20 cellular contexts compared by ENCODE assay signal in genomic region chr2:104215269-104216161, GRCh38.
A peak's percentile ranks its signal among the peaks of the same experiment; 100 is the strongest.
DNase-seq lines count a peak whose midpoint lies in the region; ATAC-seq, FAIRE-seq and TF ChIP-seq lines count a peak whose summit lies in the region.
"Had no signal": no experiment of that assay in that cellular context is flagged by ENCODE, and none has a peak within 500 bp of the region (broad histone marks: within the 10 kb centered on the region; RNA-seq: fewer than 3 reads in every experiment).

No MANE protein-coding gene starts in this region.

- H3K4me3 ChIP-seq in HUES6 (ENCODE audit: low read depth, low read length) (peak overlapping the region; percentile 59), H1 (ENCODE audit: extremely low read depth in 1 of 4, insufficient read depth in 2 of 4, low read depth in 3 of 4, low read length in 4 of 4) (peak overlapping the region; percentile 24 to 48 (median 34); a peak in 5 of 8 replicates), iPS-20b (ENCODE audit: low read length) (peak overlapping the region; percentile 64), kidney (ENCODE audit: low read length in 2 of 2) (no peak overlapping the region), mucosa of descending colon (no peak overlapping the region)
- H3K4me3 ChIP-seq: BLaER1 treated with 17β-estradiol and CSF1 and Interleukin-3, amounts not matched to agents 10 nM and 100 nM; K562 had no signal

- H3K9ac ChIP-seq in HUES6 (ENCODE audit: low read length), result peak overlapping the region; percentile 32
- H3K9ac ChIP-seq in H1 (replicated peaks in 1 of 4; ENCODE audit: extremely low read depth in 1 of 4, low read depth in 3 of 4, low read length in 3 of 4), result no peak overlapping the region
- peak overlapping the region; percentile 66; the same call in 1 of the 2 replicates for H3K9ac ChIP-seq in iPS-20b (ENCODE audit: low read depth, low read length)
- no peak overlapping the region for H3K9ac ChIP-seq in kidney (ENCODE audit: low read length in 2 of 2)
- H3K9ac ChIP-seq: BLaER1 treated with 17β-estradiol and CSF1 and Interleukin-3, amounts not matched to agents 10 nM and 100 nM had no signal

- H2AFZ ChIP-seq in H1 (ENCODE audit: low read length), result 0 out of 2 replicates have a peak overlapping the region, but pooled peaks have one; percentile 87

- intact Hi-C loops in kidney (cut with DNase I), result no loop called here
- intact Hi-C loops in mucosa of descending colon (cut with DNase I, micrococcal nuclease), result no loop called here

- H2BK12ac ChIP-seq in H1 (ENCODE audit: low read depth, low read length), result no peak overlapping the region

- WGBS in H1 (ENCODE audit: extremely low coverage in 1 of 2, insufficient coverage in 1 of 2, insufficient read length in 1 of 2, insufficient replicate concordance in 2 of 2, low coverage in 1 of 2, low lambda C conversion rate in 2 of 2, missing lambda C conversion rate in 1 of 2), 2 experiments, result 17% methylated on average over 14 of the region's 14 CpGs; no CpG with 5 or more reads in 1 of the 2 experiments

- H4K91ac ChIP-seq in H1 (replicated peaks; ENCODE audit: insufficient read length, low read length), result no peak overlapping the region

- H3K56ac ChIP-seq in H1 (replicated peaks; ENCODE audit: insufficient read length, low read depth, low read length), result no peak overlapping the region

- no peak overlapping the region for H4K8ac ChIP-seq in H1 (ENCODE audit: extremely low read depth, insufficient read depth, low read length)

- H3K27ac ChIP-seq in HUES6 (ENCODE audit: low read depth, low read length) (no peak overlapping the region), H1 (ENCODE audit: low read depth, low read length) (no peak overlapping the region), iPS-20b (ENCODE audit: low read length) (no peak overlapping the region), kidney (ENCODE audit: low read depth in 2 of 2, low read length in 2 of 2) (no peak overlapping the region)
- H3K27ac ChIP-seq: BLaER1 treated with 17β-estradiol and CSF1 and Interleukin-3, amounts not matched to agents 10 nM and 100 nM had no signal

- TF ChIP-seq EP300 in H1 (IDR thresholded peaks at IDR 0.05; ENCODE audit: borderline replicate concordance in 1 of 2, low read depth in 2 of 2, low read length in 2 of 2), result no peak

- H3K36me3 ChIP-seq in HUES6 (ENCODE audit: control insufficient read depth, insufficient read depth, low read length), result no peaks in the 10 kb centered on the region
- no peaks in the 10 kb centered on the region for H3K36me3 ChIP-seq in H1 (ENCODE audit: control insufficient read depth in 2 of 4, insufficient read depth in 4 of 4, low read length in 3 of 4)
- H3K36me3 ChIP-seq in iPS-20b (ENCODE audit: insufficient read depth, low read depth, low read length), result no peaks in the 10 kb centered on the region
- H3K36me3 ChIP-seq in kidney (ENCODE audit: control insufficient read depth in 1 of 2, insufficient read depth in 2 of 2, low read length in 2 of 2), result no peaks in the 10 kb centered on the region
- no peaks in the 10 kb centered on the region for H3K36me3 ChIP-seq in mucosa of descending colon (ENCODE audit: low read depth)
- H3K36me3 ChIP-seq: BLaER1 treated with 17β-estradiol and CSF1 and Interleukin-3, amounts not matched to agents 10 nM and 100 nM had no signal

- no peak overlapping the region for H3K14ac ChIP-seq in H1 (ENCODE audit: insufficient read length)

- H3K4me2 ChIP-seq in H1 (ENCODE audit: insufficient read depth in 1 of 2, low read depth in 2 of 2, low read length in 2 of 2), result peak overlapping the region; percentile 65 to 78
- H3K4me2 ChIP-seq: BLaER1 treated with 17β-estradiol and CSF1 and Interleukin-3, amounts not matched to agents 10 nM and 100 nM had no signal

- no peak overlapping the region for H2AK5ac ChIP-seq in H1 (ENCODE audit: low read depth, low read length)

- no peaks in the 10 kb centered on the region for H3K79me2 ChIP-seq in H1 (ENCODE audit: control insufficient read depth in 1 of 2, insufficient read depth in 2 of 2, low read length in 2 of 2)

- no peaks in the 10 kb centered on the region for H3K23me2 ChIP-seq in H1 (ENCODE audit: low read depth, low read length)

- no peak overlapping the region for H3K23ac ChIP-seq in H1 (ENCODE audit: insufficient read length)

- H2BK5ac ChIP-seq in H1 (ENCODE audit: low read depth, low read length), result no peak overlapping the region

- no peaks in the 10 kb centered on the region for H3K79me1 ChIP-seq in H1 (ENCODE audit: low read depth, low read length)

- TF ChIP-seq CTCF in H1 (IDR thresholded peaks at IDR 0.05; ENCODE audit: control extremely low read depth in 1 of 3, insufficient read depth in 1 of 3, low read depth in 1 of 3, low read length in 3 of 3), result no peak
- no peak for TF ChIP-seq CTCF in kidney (IDR thresholded peaks at IDR 0.05; ENCODE audit: borderline replicate concordance, extremely low read depth, insufficient read depth)
- no peak for TF ChIP-seq CTCF in mucosa of descending colon (IDR thresholded peaks at IDR 0.05)

- no peaks in the 10 kb centered on the region for H3K27me3 ChIP-seq in HUES6 (ENCODE audit: control insufficient read depth, insufficient read depth, low read length)
- H3K27me3 ChIP-seq in H1 (replicated peaks in 1 of 4; ENCODE audit: control insufficient read depth in 3 of 4, extremely low read depth in 1 of 4, insufficient read depth in 3 of 4, low read length in 3 of 4), result no peaks in the 10 kb centered on the region
- H3K27me3 ChIP-seq in iPS-20b (ENCODE audit: insufficient read depth, low read length), result no peaks in the 10 kb centered on the region
- H3K27me3 ChIP-seq: BLaER1 treated with 17β-estradiol and CSF1 and Interleukin-3, amounts not matched to agents 10 nM and 100 nM had no signal

- no peak for TF ChIP-seq POLR2A in H1 (IDR thresholded peaks at IDR 0.05; ENCODE audit: control extremely low read depth in 1 of 2, low read depth in 2 of 2, low read length in 2 of 2)

- peak; percentile 62 for FAIRE-seq in H1 (lab: Jason Lieb, UNC)
- FAIRE-seq in kidney (lab: Jason Lieb, UNC), result no peak
- FAIRE-seq: D721Med, G401.6, K562 had no signal

- no peak for TF ChIP-seq RAD21 in H1 (IDR thresholded peaks at IDR 0.05 in 1 of 2, conservative IDR thresholded peaks at IDR 0.05 in 1 of 2; ENCODE audit: low read depth in 2 of 2, low read length in 2 of 2)

- peak in 1 of 2 experiments; percentile 47 for DNase-seq in H1 (ENCODE audit: low read depth in 1 of 2, low spot score in 2 of 2)
- DNase-seq in kidney, result no peak
- no peak for DNase-seq in mucosa of descending colon
- no peak for DNase-seq in NCI-H82 (lab: John Stamatoyannopoulos, UW)
- DNase-seq: CD8-positive, alpha-beta memory T cell; DMS79 treated with DMSO at 0.1 percent for 48 hours; NCI-H1105; NCI-H2081; NCI-H510A; PC-3; RPMI8226; SHP77 treated with DMSO at 0.1 percent for 48 hours had no signal

- H2BK15ac ChIP-seq in H1 (ENCODE audit: low read length), result no peak overlapping the region

- no peaks in the 10 kb centered on the region for H4K20me1 ChIP-seq in H1 (replicated peaks in 1 of 2; ENCODE audit: control insufficient read depth in 1 of 2, insufficient read depth in 2 of 2, low read length in 2 of 2)
- H4K20me1 ChIP-seq: BLaER1 treated with 17β-estradiol and CSF1 and Interleukin-3, amounts not matched to agents 10 nM and 100 nM had no signal

- H3K4me1 ChIP-seq in HUES6 (ENCODE audit: control insufficient read depth, insufficient read depth, low read length) (peaks cover 27% of the 10 kb centered on the region), H1 (replicated peaks in 1 of 4; ENCODE audit: control insufficient read depth in 3 of 4, insufficient read depth in 4 of 4, low read length in 3 of 4) (peaks cover 1 to 7% (median 4%) of the 10 kb centered on the region in 4 experiments; a peak in 3 of 7 replicates), iPS-20b (ENCODE audit: insufficient read depth, low read length) (peaks cover 30% of the 10 kb centered on the region; the same call in 1 of the 2 replicates), kidney (ENCODE audit: control insufficient read depth in 1 of 2, insufficient read depth in 1 of 2, low read depth in 1 of 2, low read length in 2 of 2) (no peaks in the 10 kb centered on the region), mucosa of descending colon (ENCODE audit: low read depth) (no peaks in the 10 kb centered on the region)
- H3K4me1 ChIP-seq: BLaER1 treated with 17β-estradiol and CSF1 and Interleukin-3, amounts not matched to agents 10 nM and 100 nM had no signal

- H2BK120ac ChIP-seq in H1 (replicated peaks; ENCODE audit: low read depth, low read length), result no peak overlapping the region

- POLR2A ChIA-PET in H1 (lab: Charles Lee; ENCODE audit: partially characterized antibody), result no interaction called here

- H3K4ac ChIP-seq in H1 (replicated peaks; ENCODE audit: insufficient read length, low read depth, low read length), result no peak overlapping the region

- ATAC-seq in GM21528 (IDR thresholded peaks at IDR 0.05; ENCODE audit: low FRiP score, unreplicated experiment) (no peak), mucosa of descending colon (no peak)
- ATAC-seq: K562, PC-3, SK-N-SH treated with all-trans-retinoic acid at 6 μM for 48 hours had no signal

- no peak overlapping the region for H3K18ac ChIP-seq in H1 (ENCODE audit: extremely low read depth, low read length)

- H4K5ac ChIP-seq in H1 (ENCODE audit: insufficient read length, low read depth, low read length), result no peak overlapping the region

- H2BK20ac ChIP-seq in H1 (ENCODE audit: low read length), result no peak overlapping the region

- CTCF ChIA-PET in H1 (lab: Charles Lee; ENCODE audit: partially characterized antibody), result interaction anchor here (0.7 kb wide), 1 partner anchor 144 kb away, joined by 3 read pairs; no protein-coding TSS in a partner anchor

- no peaks in the 10 kb centered on the region for H3K9me3 ChIP-seq in HUES6 (ENCODE audit: control insufficient read depth, insufficient read depth, low read depth, low read length)
- no peaks in the 10 kb centered on the region for H3K9me3 ChIP-seq in H1 (ENCODE audit: insufficient read depth in 2 of 2, low read depth in 1 of 2, low read length in 1 of 2)
- H3K9me3 ChIP-seq in iPS-20b (ENCODE audit: insufficient read depth, low read depth, low read length), result no peaks in the 10 kb centered on the region
- no peaks in the 10 kb centered on the region for H3K9me3 ChIP-seq in kidney (ENCODE audit: control insufficient read depth in 1 of 2, low read length in 2 of 2)
- H3K9me3 ChIP-seq in mucosa of descending colon, result no peaks in the 10 kb centered on the region
- H3K9me3 ChIP-seq: BLaER1 treated with 17β-estradiol and CSF1 and Interleukin-3, amounts not matched to agents 10 nM and 100 nM had no signal

TF ChIP-seq in H1, 55 proteins besides CTCF, POLR2A, EP300 and RAD21:
- TF ChIP-seq KDM4A (IDR thresholded peaks at IDR 0.05; ENCODE audit: low read depth, low read length, severe bottlenecking) (peak; percentile 82), YY1 (IDR thresholded peaks at IDR 0.05; ENCODE audit: low read depth, low read length) (peak; percentile 51; the same call in 1 of the 2 replicates), MAFK (IDR thresholded peaks at IDR 0.05; ENCODE audit: low read depth, low read length) (no peak)

Comparison
In these comparisons a context has a peak if more than half of its experiments do, and no peak if none do; other contexts are left out.
1. H3K4me3 ChIP-seq: peak in HUES6 (single experiment), H1 (4 of 4) and iPS-20b (single experiment); none in kidney (0 of 2) and mucosa of descending colon (single experiment).
2. H3K9ac ChIP-seq: peak in HUES6 (single experiment) and iPS-20b (single experiment); none in H1 (0 of 4) and kidney (0 of 2).